1 cellular context compared by ENCODE assay signal in genomic region chr4:74157743-74158560, GRCh38.
TF ChIP-seq lines count a peak whose summit lies in the region.

Gene MTHFD2L (plus strand): TSS chr4:74158118. CDS start chr4:74158139, 21 bp downstream.

TF ChIP-seq in HCT116, 20 proteins besides CTCF, POLR2A, EP300 and RAD21 (continued from another document):
- TF ChIP-seq ZBTB33 (IDR thresholded peaks at IDR 0.05; ENCODE audit: extremely low read depth, insufficient replicate concordance, low read length) (no peak), TCF7L2 (IDR thresholded peaks at IDR 0.05; ENCODE audit: borderline replicate concordance, extremely low read depth, insufficient read depth, insufficient read length) (peak; percentile 25), EZH2phosphoT487 (IDR thresholded peaks at IDR 0.05; ENCODE audit: borderline replicate concordance) (no peak), POLR2AphosphoS5 (IDR thresholded peaks at IDR 0.05; ENCODE audit: low read depth, low read length) (peak; percentile 95), EGR1 (IDR thresholded peaks at IDR 0.05; ENCODE audit: low read depth) (peak; percentile 79), SRF (IDR thresholded peaks at IDR 0.05; ENCODE audit: low read depth) (peak; percentile 51; the same call in 1 of the 2 replicates), JUND (IDR thresholded peaks at IDR 0.05) (no peak), CBX3 (IDR thresholded peaks at IDR 0.05; ENCODE audit: low read depth) (peak; percentile 97), ZFX (IDR thresholded peaks at IDR 0.05) (peak; percentile 87), REST (IDR thresholded peaks at IDR 0.05; ENCODE audit: low read depth) (no peak)
